In the genomic region with DNA sequence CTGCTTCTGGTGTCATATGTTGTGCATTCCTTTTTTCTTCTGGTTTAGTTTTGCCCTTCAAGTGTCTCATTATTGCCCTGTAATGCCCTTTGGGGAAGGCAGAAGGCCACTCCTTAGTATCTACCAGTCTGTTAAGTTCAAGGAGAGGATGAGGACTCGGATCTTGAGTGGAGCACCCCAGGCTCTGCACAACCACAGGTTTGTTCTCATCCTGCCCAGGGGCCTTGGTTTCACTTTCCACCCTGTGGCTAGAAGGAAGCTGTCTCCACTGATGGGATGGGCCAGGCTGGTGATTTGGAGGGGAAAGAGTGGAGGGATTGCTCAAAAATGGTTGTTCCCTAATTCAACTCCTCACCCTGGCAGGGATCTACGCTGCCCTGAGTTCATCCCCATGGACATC, we compare ENCODE assay signal across 26 cellular contexts. TPM values are rescaled to one million over a fixed set of nuclear protein-coding genes. Genes with fewer than 3 reads are reported as not detected.
DNase-seq lines count a peak whose midpoint lies in the region; ATAC-seq and TF ChIP-seq lines count a peak whose summit lies in the region.
"Had no signal": no experiment of that assay in that cellular context is flagged by ENCODE, and none has a peak within 500 bp of the region (broad histone marks: within the 10 kb centered on the region; RNA-seq: fewer than 3 reads in every experiment).

No MANE protein-coding gene starts in this region.

- no peaks in the 10 kb centered on the region for H3K36me3 Mint-ChIP-seq in activated CD8-positive, alpha-beta T cell treated with anti-CD3 and anti-CD28 coated beads, Interleukin-2, amount 10 ng/mL, durations not matched to agents 7 days and 5 days (ENCODE audit: low read depth)
- H3K36me3 Mint-ChIP-seq in activated CD8-positive, alpha-beta T cell treated with anti-CD3 and anti-CD28 coated beads for 36 hours (ENCODE audit: low read depth) = no peaks in the 10 kb centered on the region
- H3K36me3 Mint-ChIP-seq in activated T-helper 2 cell treated with anti-CD3 and anti-CD28 coated beads, Interferon-gamma antibody, Interleukin-2, Interleukin-4, amounts not matched to agents 10 μg/mL and 5 μg/mL and 100 μg/mL, durations not matched to agents 14 hours and 24 hours and 36 hours (ENCODE audit: low read depth) = no peaks in the 10 kb centered on the region
- H3K36me3 Mint-ChIP-seq: CD8-positive, alpha-beta T cell had no signal

- DNase-seq in activated CD8-positive, alpha-beta T cell treated with anti-CD3 and anti-CD28 coated beads, Interleukin-2, amount 10 ng/mL, durations not matched to agents 7 days and 5 days = no peak
- no peak for DNase-seq in activated CD8-positive, alpha-beta T cell treated with anti-CD3 and anti-CD28 coated beads for 36 hours
- peak; percentile 5 for DNase-seq in Jurkat, Clone E6-1 (ENCODE audit: low read depth, low spot score)
- DNase-seq in RPMI7951 (ENCODE audit: low read depth) = peak; percentile 17
- DNase-seq in DMS114 treated with DMSO at 0.1 percent for 48 hours (lab: John Stamatoyannopoulos, UW; ENCODE audit: unreplicated experiment) = no peak
- DNase-seq in SK-N-SH = no peak
- no peak for DNase-seq in activated T-helper 2 cell treated with anti-CD3 and anti-CD28 coated beads, Interferon-gamma antibody, Interleukin-2, Interleukin-4, amounts not matched to agents 10 μg/mL and 5 μg/mL and 100 μg/mL, durations not matched to agents 14 hours and 24 hours and 36 hours (ENCODE audit: low spot score)
- DNase-seq: 8988T; AML-193; C1 segment of cervical spinal cord; CD8-positive, alpha-beta T cell; DMS153; GM23248; KBM-7; MV-4-11; NCI-H1105 treated with DMSO at 0.1 percent for 48 hours; NCI-H2029 treated with DMSO at 0.1 percent for 48 hours; NCI-H2171 treated with DMSO at 0.1 percent for 48 hours; NCI-H524 treated with DMSO at 0.1 percent for 48 hours; NCI-H82; Right ventricle myocardium superior; SW 1271 had no signal

- H3K27me3 Mint-ChIP-seq in activated CD8-positive, alpha-beta T cell treated with anti-CD3 and anti-CD28 coated beads, Interleukin-2, amount 10 ng/mL, durations not matched to agents 7 days and 5 days (ENCODE audit: low read depth) = peaks cover 25% of the 10 kb centered on the region
- H3K27me3 Mint-ChIP-seq in activated CD8-positive, alpha-beta T cell treated with anti-CD3 and anti-CD28 coated beads for 36 hours = peaks cover 11% of the 10 kb centered on the region
- peaks cover 31% of the 10 kb centered on the region for H3K27me3 Mint-ChIP-seq in activated T-helper 2 cell treated with anti-CD3 and anti-CD28 coated beads, Interferon-gamma antibody, Interleukin-2, Interleukin-4, amounts not matched to agents 10 μg/mL and 5 μg/mL and 100 μg/mL, durations not matched to agents 14 hours and 24 hours and 36 hours (ENCODE audit: low read depth)

- H3K4me2 ChIP-seq in parathyroid adenoma (ENCODE audit: low read length) = no peak overlapping the region
- H3K4me2 ChIP-seq in SK-N-SH = no peak overlapping the region

- H2AFZ ChIP-seq in parathyroid adenoma (peak overlapping the region; percentile 36), SK-N-SH (ENCODE audit: low read depth) (no peak overlapping the region)
- H2AFZ ChIP-seq: GM23248 had no signal

- no peaks in the 10 kb centered on the region for H3K9me3 Mint-ChIP-seq in activated CD8-positive, alpha-beta T cell treated with anti-CD3 and anti-CD28 coated beads, Interleukin-2, amount 10 ng/mL, durations not matched to agents 7 days and 5 days (ENCODE audit: insufficient read depth)
- H3K9me3 Mint-ChIP-seq in activated CD8-positive, alpha-beta T cell treated with anti-CD3 and anti-CD28 coated beads for 36 hours = no peaks in the 10 kb centered on the region
- no peaks in the 10 kb centered on the region for H3K9me3 Mint-ChIP-seq in activated T-helper 2 cell treated with anti-CD3 and anti-CD28 coated beads, Interferon-gamma antibody, Interleukin-2, Interleukin-4, amounts not matched to agents 10 μg/mL and 5 μg/mL and 100 μg/mL, durations not matched to agents 14 hours and 24 hours and 36 hours
- H3K9me3 Mint-ChIP-seq: CD8-positive, alpha-beta T cell had no signal

- H3K9me3 ChIP-seq in parathyroid adenoma (ENCODE audit: control insufficient read depth, low read length) (no peaks in the 10 kb centered on the region), SK-N-SH (0 out of 2 replicates have a peak, but pooled peaks cover 3% of the 10 kb centered on the region)
- H3K9me3 ChIP-seq: HAP-1 had no signal

- H4K20me1 ChIP-seq in SK-N-SH (ENCODE audit: insufficient read depth) = no peaks in the 10 kb centered on the region

- WGBS in SK-N-SH (ENCODE audit: low lambda C conversion rate) = 51% methylated on average over 2 of the region's 2 CpGs

- TF ChIP-seq EP300 in SK-N-SH (IDR thresholded peaks at IDR 0.05; ENCODE audit: borderline replicate concordance in 1 of 2, low read depth in 1 of 2, low read length in 1 of 2) = no peak

- H3K9ac ChIP-seq in parathyroid adenoma = no peak overlapping the region
- no peak overlapping the region for H3K9ac ChIP-seq in SK-N-SH
- H3K9ac ChIP-seq: GM23248 had no signal

- H3K27ac ChIP-seq in parathyroid adenoma (no peak overlapping the region), SK-N-SH (ENCODE audit: low read depth in 2 of 2, low read length in 1 of 2) (no peak overlapping the region)
- H3K27ac ChIP-seq: GM23248 had no signal

- no peak for TF ChIP-seq CTCF in activated CD8-positive, alpha-beta T cell treated with anti-CD3 and anti-CD28 coated beads for 36 hours (IDR thresholded peaks at IDR 0.05)
- TF ChIP-seq CTCF in parathyroid adenoma (IDR thresholded peaks at IDR 0.05) (no peak), SK-N-SH (IDR thresholded peaks at IDR 0.05) (no peak)

- no peak overlapping the region for H3K4me3 Mint-ChIP-seq in activated CD8-positive, alpha-beta T cell treated with anti-CD3 and anti-CD28 coated beads, Interleukin-2, amount 10 ng/mL, durations not matched to agents 7 days and 5 days
- no peak overlapping the region for H3K4me3 Mint-ChIP-seq in activated CD8-positive, alpha-beta T cell treated with anti-CD3 and anti-CD28 coated beads for 36 hours
- no peak overlapping the region for H3K4me3 Mint-ChIP-seq in activated T-helper 2 cell treated with anti-CD3 and anti-CD28 coated beads, Interferon-gamma antibody, Interleukin-2, Interleukin-4, amounts not matched to agents 10 μg/mL and 5 μg/mL and 100 μg/mL, durations not matched to agents 14 hours and 24 hours and 36 hours (ENCODE audit: low read depth)
- H3K4me3 Mint-ChIP-seq: CD8-positive, alpha-beta T cell had no signal

- peak; percentile 58 for ATAC-seq in activated CD8-positive, alpha-beta T cell treated with anti-CD3 and anti-CD28 coated beads, Interleukin-2, amount 10 ng/mL, durations not matched to agents 7 days and 5 days
- ATAC-seq in activated CD8-positive, alpha-beta T cell treated with anti-CD3 and anti-CD28 coated beads for 36 hours = no peak
- ATAC-seq: CD8-positive, alpha-beta T cell had no signal

- peaks cover 5% of the 10 kb centered on the region for H3K4me1 Mint-ChIP-seq in activated CD8-positive, alpha-beta T cell treated with anti-CD3 and anti-CD28 coated beads, Interleukin-2, amount 10 ng/mL, durations not matched to agents 7 days and 5 days (ENCODE audit: low read depth)
- no peaks in the 10 kb centered on the region for H3K4me1 Mint-ChIP-seq in activated CD8-positive, alpha-beta T cell treated with anti-CD3 and anti-CD28 coated beads for 36 hours (ENCODE audit: low read depth)
- peaks cover 3% of the 10 kb centered on the region for H3K4me1 Mint-ChIP-seq in activated T-helper 2 cell treated with anti-CD3 and anti-CD28 coated beads, Interferon-gamma antibody, Interleukin-2, Interleukin-4, amounts not matched to agents 10 μg/mL and 5 μg/mL and 100 μg/mL, durations not matched to agents 14 hours and 24 hours and 36 hours (ENCODE audit: low read depth)

- peaks cover 3% of the 10 kb centered on the region for H3F3A ChIP-seq in SK-N-SH (replicated peaks; ENCODE audit: insufficient read depth)

- no peaks in the 10 kb centered on the region for H3K27me3 ChIP-seq in parathyroid adenoma (ENCODE audit: control insufficient read depth, insufficient read depth, low read length)
- H3K27me3 ChIP-seq in SK-N-SH (ENCODE audit: insufficient read depth) = no peaks in the 10 kb centered on the region

- H3K4me1 ChIP-seq in parathyroid adenoma (no peaks in the 10 kb centered on the region), SK-N-SH (ENCODE audit: control insufficient read depth in 1 of 2, insufficient read depth in 2 of 2, low read depth in 1 of 2, low read length in 1 of 2) (no peaks in the 10 kb centered on the region)
- H3K4me1 ChIP-seq: HAP-1 had no signal

- TF ChIP-seq RAD21 in SK-N-SH (IDR thresholded peaks at IDR 0.05; ENCODE audit: low read length) = no peak

- POLR2A ChIA-PET in activated CD8-positive, alpha-beta T cell treated with anti-CD3 and anti-CD28 coated beads, Interleukin-2, amount 10 ng/mL, durations not matched to agents 7 days and 5 days (lab: Charles Lee) = no interaction called here
- POLR2A ChIA-PET in activated CD8-positive, alpha-beta T cell treated with anti-CD3 and anti-CD28 coated beads for 36 hours (lab: Charles Lee) = no interaction called here
- POLR2A ChIA-PET in SK-N-SH (lab: Yijun Ruan, JAX) = no interaction called here

- no peaks in the 10 kb centered on the region for H3K36me3 ChIP-seq in parathyroid adenoma (ENCODE audit: control insufficient read depth, insufficient read depth, low read length)
- no peaks in the 10 kb centered on the region for H3K36me3 ChIP-seq in SK-N-SH (replicated peaks in 1 of 2; ENCODE audit: control insufficient read depth in 1 of 2, insufficient read depth in 2 of 2, low read length in 1 of 2)
- H3K36me3 ChIP-seq: HAP-1 had no signal

- intact Hi-C loops in activated CD8-positive, alpha-beta T cell treated with anti-CD3 and anti-CD28 coated beads for 36 hours (cut with micrococcal nuclease) = no loop called here
- intact Hi-C loops in activated T-helper 2 cell treated with anti-CD3 and anti-CD28 coated beads, Interferon-gamma antibody, Interleukin-2, Interleukin-4, amounts not matched to agents 10 μg/mL and 5 μg/mL and 100 μg/mL, durations not matched to agents 14 hours and 24 hours and 36 hours (cut with micrococcal nuclease) = no loop called here

- no peak overlapping the region for H3K4me3 ChIP-seq in Jurkat, Clone E6-1 (ENCODE audit: low read length)
- H3K4me3 ChIP-seq in parathyroid adenoma (ENCODE audit: low read depth, low read length) (no peak overlapping the region), SK-N-SH (ENCODE audit: low read depth in 2 of 2, low read length in 1 of 2) (no peak overlapping the region)
- H3K4me3 ChIP-seq: GM23248, HAP-1 had no signal

- H3K27ac Mint-ChIP-seq in activated CD8-positive, alpha-beta T cell treated with anti-CD3 and anti-CD28 coated beads, Interleukin-2, amount 10 ng/mL, durations not matched to agents 7 days and 5 days = no peak overlapping the region
- H3K27ac Mint-ChIP-seq in activated CD8-positive, alpha-beta T cell treated with anti-CD3 and anti-CD28 coated beads for 36 hours = no peak overlapping the region
- H3K27ac Mint-ChIP-seq in activated T-helper 2 cell treated with anti-CD3 and anti-CD28 coated beads, Interferon-gamma antibody, Interleukin-2, Interleukin-4, amounts not matched to agents 10 μg/mL and 5 μg/mL and 100 μg/mL, durations not matched to agents 14 hours and 24 hours and 36 hours = no peak overlapping the region
- H3K27ac Mint-ChIP-seq: CD8-positive, alpha-beta T cell had no signal

- CTCF ChIA-PET in activated CD8-positive, alpha-beta T cell treated with anti-CD3 and anti-CD28 coated beads, Interleukin-2, amount 10 ng/mL, durations not matched to agents 7 days and 5 days (lab: Charles Lee) = no interaction called here
- CTCF ChIA-PET in activated CD8-positive, alpha-beta T cell treated with anti-CD3 and anti-CD28 coated beads for 36 hours (lab: Charles Lee) = no interaction called here
- CTCF ChIA-PET in SK-N-SH (lab: Yijun Ruan, JAX) = interaction anchor here (3.2 kb wide), 1 partner anchor 13 kb away, joined by 16 read pairs; no protein-coding TSS in a partner anchor

- H3K79me2 ChIP-seq in parathyroid adenoma (no peaks in the 10 kb centered on the region), SK-N-SH (ENCODE audit: insufficient read depth) (no peaks in the 10 kb centered on the region)

- H3K9me2 ChIP-seq in SK-N-SH = no peaks in the 10 kb centered on the region

RNA-seq across cellular contexts. Expression of a gene that starts 30.2 kb away (rescaled TPM):
- total RNA-seq in activated CD8-positive, alpha-beta T cell treated with anti-CD3 and anti-CD28 coated beads, Interleukin-2, amount 10 ng/mL, durations not matched to agents 7 days and 5 days = 1 to 10 TPM; 1.4 to 1.7 TPM
- total RNA-seq in activated CD8-positive, alpha-beta T cell treated with anti-CD3 and anti-CD28 coated beads for 36 hours = 1 to 10 TPM; 9.0 to 9.7 TPM
- 6.2 TPM for polyA plus RNA-seq in Jurkat, Clone E6-1 (2012; ENCODE audit: insufficient read depth, insufficient read length)
- total RNA-seq in RPMI7951 (2014; rRNA removed; shearing (Covaris generic)) = 13.1 and 15.1 TPM in 2 replicates
- 16.4 and 17.1 TPM in 2 replicates for polyA plus RNA-seq in SK-N-SH (2012; rRNA removed)
- 12.4 and 17.2 TPM in 2 replicates for polyA plus RNA-seq in SK-N-SH (2012; cell fraction: cytosol; rRNA removed)
- polyA plus RNA-seq in SK-N-SH (2012; cell fraction: nucleus; rRNA removed) = 19.9 and 24.8 TPM in 2 replicates
- total RNA-seq in activated T-helper 2 cell treated with anti-CD3 and anti-CD28 coated beads, Interferon-gamma antibody, Interleukin-2, Interleukin-4, amounts not matched to agents 10 μg/mL and 5 μg/mL and 100 μg/mL, durations not matched to agents 14 hours and 24 hours and 36 hours = 10.7 and 11.7 TPM in 2 replicates

RNA-seq across cellular contexts. Expression of a gene that starts 59.4 kb away (rescaled TPM):
- total RNA-seq in activated CD8-positive, alpha-beta T cell treated with anti-CD3 and anti-CD28 coated beads, Interleukin-2, amount 10 ng/mL, durations not matched to agents 7 days and 5 days = not detected
- not detected for total RNA-seq in activated CD8-positive, alpha-beta T cell treated with anti-CD3 and anti-CD28 coated beads for 36 hours
- not detected for polyA plus RNA-seq in Jurkat, Clone E6-1 (2012; ENCODE audit: insufficient read depth, insufficient read length)
- total RNA-seq in RPMI7951 (2014; rRNA removed; shearing (Covaris generic)) = not detected in 2 replicates
- polyA plus RNA-seq in SK-N-SH (2012; rRNA removed) = not detected in 2 replicates
- not detected in 2 replicates for polyA plus RNA-seq in SK-N-SH (2012; cell fraction: cytosol; rRNA removed)
- not detected in 2 replicates for polyA plus RNA-seq in SK-N-SH (2012; cell fraction: nucleus; rRNA removed)
- not detected in 2 replicates for total RNA-seq in activated T-helper 2 cell treated with anti-CD3 and anti-CD28 coated beads, Interferon-gamma antibody, Interleukin-2, Interleukin-4, amounts not matched to agents 10 μg/mL and 5 μg/mL and 100 μg/mL, durations not matched to agents 14 hours and 24 hours and 36 hours
- total RNA-seq: CD8-positive, alpha-beta T cell; Daoy; GM23248; OCI-LY7; Right ventricle myocardium superior had no signal
- polyA plus RNA-seq: GM23248 had no signal

Comparison
In these comparisons a context has a peak if more than half of its experiments do, and no peak if none do; other contexts are left out.
1. DNase-seq: peak in Jurkat, Clone E6-1 (single experiment) and RPMI7951 (single experiment); none in activated CD8-positive, alpha-beta T cell treated with anti-CD3 and anti-CD28 coated beads, Interleukin-2, amount 10 ng/mL, durations not matched to agents 7 days and 5 days (single experiment), activated CD8-positive, alpha-beta T cell treated with anti-CD3 and anti-CD28 coated beads for 36 hours (single experiment), DMS114 treated with DMSO at 0.1 percent for 48 hours (single experiment), SK-N-SH (single experiment) and activated T-helper 2 cell treated with anti-CD3 and anti-CD28 coated beads, Interferon-gamma antibody, Interleukin-2, Interleukin-4, amounts not matched to agents 10 μg/mL and 5 μg/mL and 100 μg/mL, durations not matched to agents 14 hours and 24 hours and 36 hours (single experiment).